In genomic region chr20:34065260-34065659, GRCh38 we compare ENCODE assay signal across 11 cellular contexts. TPM values are rescaled to one million over a fixed set of nuclear protein-coding genes. Genes with fewer than 3 reads are reported as not detected.
DNase-seq lines count a peak whose midpoint lies in the region; ATAC-seq and TF ChIP-seq lines count a peak whose summit lies in the region.
"Had no signal": no experiment of that assay in that cellular context is flagged by ENCODE, and none has a peak within 500 bp of the region (broad histone marks: within the 10 kb centered on the region; RNA-seq: fewer than 3 reads in every experiment).

No MANE protein-coding gene starts in this region.

- H3K4me2 ChIP-seq in smooth muscle cell, result peak overlapping the region; percentile 40

- H3K27ac Mint-ChIP-seq in activated naive CD8-positive, alpha-beta T cell treated with anti-CD3 and anti-CD28 coated beads, Interleukin-2, amount 10 ng/mL, durations not matched to agents 7 days and 5 days, result peak overlapping the region; percentile 64
- H3K27ac Mint-ChIP-seq in nephron progenitor cell, result no peak overlapping the region

- DNase-seq in H4 (ENCODE audit: low spot score) (peak; percentile 23), smooth muscle cell (lab: John Stamatoyannopoulos, UW; ENCODE audit: unreplicated experiment) (no peak), tibial artery (no peak), nephron progenitor cell (no peak)
- DNase-seq in activated naive CD8-positive, alpha-beta T cell treated with anti-CD3 and anti-CD28 coated beads, Interleukin-2, amount 10 ng/mL, durations not matched to agents 7 days and 5 days, result no peak
- DNase-seq: activated CD4-positive, alpha-beta T cell treated with anti-CD3 and anti-CD28 coated beads for 4 hours; SHP77 treated with DMSO at 0.1 percent for 48 hours; substantia nigra had no signal

- H3K4me1 ChIP-seq in gastroesophageal sphincter (peaks cover 4 to 83% (median 17%) of the 10 kb centered on the region in 3 donors), smooth muscle cell (ENCODE audit: low read depth) (peaks cover 15% of the 10 kb centered on the region), tibial artery (peaks cover 0 to 68% (median 22%) of the 10 kb centered on the region in 4 donors)

- H3K4me1 Mint-ChIP-seq in activated naive CD8-positive, alpha-beta T cell treated with anti-CD3 and anti-CD28 coated beads, Interleukin-2, amount 10 ng/mL, durations not matched to agents 7 days and 5 days, result peaks cover 24% of the 10 kb centered on the region
- peaks cover 42% of the 10 kb centered on the region for H3K4me1 Mint-ChIP-seq in nephron progenitor cell

- peak overlapping the region in 1 of 4 donors; percentile 42 for H3K27ac ChIP-seq in gastroesophageal sphincter
- H3K27ac ChIP-seq in smooth muscle cell (ENCODE audit: low read depth), result peak overlapping the region; percentile 49
- H3K27ac ChIP-seq in tibial artery, result no peak overlapping the region

- no peak overlapping the region for H2AFZ ChIP-seq in smooth muscle cell (ENCODE audit: low read depth)

- H3K4me3 ChIP-seq in gastroesophageal sphincter (no peak overlapping the region), smooth muscle cell (no peak overlapping the region), tibial artery (no peak overlapping the region)

- POLR2A ChIA-PET in activated naive CD8-positive, alpha-beta T cell treated with anti-CD3 and anti-CD28 coated beads, Interleukin-2, amount 10 ng/mL, durations not matched to agents 7 days and 5 days (lab: Charles Lee), result interaction anchor here (0.8 kb wide), 1 partner anchor 47 kb away, joined by 3 read pairs; the partner anchor contains the start of gene EIF2S2

- TF ChIP-seq POLR2A in gastroesophageal sphincter (IDR thresholded peaks at IDR 0.05), result no peak

- no peak for TF ChIP-seq CTCF in gastroesophageal sphincter (IDR thresholded peaks at IDR 0.05)
- no peak for TF ChIP-seq CTCF in smooth muscle cell (IDR thresholded peaks at IDR 0.05; ENCODE audit: borderline replicate concordance, insufficient read depth, poor library complexity, severe bottlenecking)
- no peak for TF ChIP-seq CTCF in tibial artery (IDR thresholded peaks at IDR 0.05)
- TF ChIP-seq CTCF in nephron progenitor cell (IDR thresholded peaks at IDR 0.05), result no peak

- H3K4me3 Mint-ChIP-seq in activated naive CD8-positive, alpha-beta T cell treated with anti-CD3 and anti-CD28 coated beads, Interleukin-2, amount 10 ng/mL, durations not matched to agents 7 days and 5 days, result no peak overlapping the region
- no peak overlapping the region for H3K4me3 Mint-ChIP-seq in nephron progenitor cell

- H3K9me3 ChIP-seq in gastroesophageal sphincter (no peaks in the 10 kb centered on the region), smooth muscle cell (replicated peaks; ENCODE audit: low read depth) (no peaks in the 10 kb centered on the region), tibial artery (no peaks in the 10 kb centered on the region)

- H4K20me1 ChIP-seq in smooth muscle cell (ENCODE audit: low read depth), result peaks cover 100% of the 10 kb centered on the region

- intact Hi-C loops in tibial artery (cut with DNase I; ENCODE audit: low total_unique reads), result loop anchor here (5.0 kb wide), 2 partner anchors 62 to 203 kb away; no protein-coding TSS in a partner anchor

- ATAC-seq in activated naive CD8-positive, alpha-beta T cell treated with anti-CD3 and anti-CD28 coated beads, Interleukin-2, amount 10 ng/mL, durations not matched to agents 7 days and 5 days (ENCODE audit: low read depth), result no peak
- ATAC-seq in gastroesophageal sphincter, result peak; percentile 49
- ATAC-seq in GM21526 (IDR thresholded peaks at IDR 0.05; ENCODE audit: low FRiP score, unreplicated experiment), result no peak
- no peak for ATAC-seq in GM18498 (IDR thresholded peaks at IDR 0.05; ENCODE audit: unreplicated experiment)

- H3K36me3 ChIP-seq in gastroesophageal sphincter, result peaks cover 0 to under 1% of the 10 kb centered on the region in 2 donors
- no peaks in the 10 kb centered on the region for H3K36me3 ChIP-seq in smooth muscle cell (ENCODE audit: low read depth)
- no peaks in the 10 kb centered on the region for H3K36me3 ChIP-seq in tibial artery

- H3K36me3 Mint-ChIP-seq in activated naive CD8-positive, alpha-beta T cell treated with anti-CD3 and anti-CD28 coated beads, Interleukin-2, amount 10 ng/mL, durations not matched to agents 7 days and 5 days, result peaks cover 6% of the 10 kb centered on the region
- H3K36me3 Mint-ChIP-seq in nephron progenitor cell (ENCODE audit: low read depth), result no peaks in the 10 kb centered on the region

- peaks cover 31% of the 10 kb centered on the region for H3K79me2 ChIP-seq in smooth muscle cell (ENCODE audit: low read depth)

- no peaks in the 10 kb centered on the region for H3K27me3 Mint-ChIP-seq in activated naive CD8-positive, alpha-beta T cell treated with anti-CD3 and anti-CD28 coated beads, Interleukin-2, amount 10 ng/mL, durations not matched to agents 7 days and 5 days
- H3K27me3 Mint-ChIP-seq in nephron progenitor cell (ENCODE audit: low read depth, poor library complexity), result no peaks in the 10 kb centered on the region

- TF ChIP-seq EP300 in gastroesophageal sphincter (IDR thresholded peaks at IDR 0.05), result no peak

- H3K9me3 Mint-ChIP-seq in activated naive CD8-positive, alpha-beta T cell treated with anti-CD3 and anti-CD28 coated beads, Interleukin-2, amount 10 ng/mL, durations not matched to agents 7 days and 5 days, result no peaks in the 10 kb centered on the region
- no peaks in the 10 kb centered on the region for H3K9me3 Mint-ChIP-seq in nephron progenitor cell

- H3K27me3 ChIP-seq in gastroesophageal sphincter (no peaks in the 10 kb centered on the region), smooth muscle cell (ENCODE audit: low read depth) (no peaks in the 10 kb centered on the region), tibial artery (no peaks in the 10 kb centered on the region)

- no peaks in the 10 kb centered on the region for H3F3A ChIP-seq in smooth muscle cell (ENCODE audit: low read depth)

- H3K9ac ChIP-seq in smooth muscle cell (ENCODE audit: low read depth), result no peak overlapping the region

- 15 to 33% methylated on average over 1 to 2 of the region's 2 CpGs for WGBS in gastroesophageal sphincter (ENCODE audit: low coverage in 1 of 2), 2 donors
- 46% methylated on average over 2 of the region's 2 CpGs for WGBS in smooth muscle cell (ENCODE audit: low lambda C conversion rate)

RNA-seq across cellular contexts. Expression of gene EIF2S2, which starts 46.8 kb away (rescaled TPM):
- total RNA-seq in H4 (2014; rRNA removed; shearing (Covaris generic)), result 124 and 131 TPM in 2 replicates
- total RNA-seq in activated naive CD8-positive, alpha-beta T cell treated with anti-CD3 and anti-CD28 coated beads, Interleukin-2, amount 10 ng/mL, durations not matched to agents 7 days and 5 days, result 10 to 100 TPM; 82.4 to 85.0 TPM
- total RNA-seq in gastroesophageal sphincter (10 to 100 TPM; 44.4 to 65.6 (median 56.8) TPM), smooth muscle cell (68.8 and 69.8 TPM in 2 replicates)
- 38.2 and 38.6 TPM in 2 replicates for polyA plus RNA-seq in smooth muscle cell
